8 cellular contexts compared by ENCODE assay signal in the genomic region with DNA sequence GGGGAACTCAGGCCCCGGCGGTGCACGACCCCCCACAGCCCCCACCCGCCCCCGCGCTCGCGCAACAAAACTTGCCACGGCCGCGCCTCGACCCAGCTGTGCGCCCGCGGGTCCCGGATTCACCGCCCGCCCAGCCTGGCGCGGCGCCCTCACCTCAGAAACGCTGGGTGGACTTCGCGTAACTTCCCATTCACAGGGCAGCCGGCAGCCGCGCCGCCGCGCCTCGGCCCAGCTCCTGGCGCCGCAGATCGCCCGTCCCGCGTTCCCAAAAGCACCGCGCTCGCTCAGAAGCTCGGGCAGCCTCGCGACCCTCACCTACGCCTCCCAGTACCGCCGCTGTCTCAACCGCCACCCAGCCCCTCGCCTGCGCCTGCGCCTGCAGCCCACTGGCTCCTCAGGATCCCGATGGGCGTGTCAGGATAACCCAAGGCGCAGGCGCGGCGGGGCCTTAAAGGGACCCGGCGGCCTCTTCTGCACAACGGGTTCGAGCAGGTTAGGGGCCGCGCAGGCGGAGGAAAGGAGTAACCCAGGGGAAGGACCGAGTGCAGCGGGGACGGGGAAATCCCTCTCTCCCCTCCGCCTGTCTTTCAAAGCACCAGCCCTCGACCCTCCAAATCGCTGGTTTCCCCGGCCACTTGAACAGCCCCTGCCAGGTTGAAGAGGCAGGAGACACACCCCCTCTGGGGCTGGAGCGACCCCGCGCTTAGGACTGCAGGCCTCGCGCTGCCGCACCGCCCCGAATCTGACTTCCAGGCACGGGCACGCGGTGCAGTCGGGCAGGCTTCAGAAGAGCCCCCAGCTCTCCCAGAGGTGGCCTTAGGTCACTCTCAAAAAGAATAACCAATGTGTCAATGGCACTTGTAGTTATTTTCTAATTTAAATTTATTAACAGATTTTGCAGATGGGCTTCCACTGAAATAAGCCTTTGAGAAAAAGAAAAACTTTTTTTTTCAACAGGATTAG. TPM values are rescaled to one million over a fixed set of nuclear protein-coding genes. Genes with fewer than 3 reads are reported as not detected.
DNase-seq lines count a peak whose midpoint lies in the region; ATAC-seq and TF ChIP-seq lines count a peak whose summit lies in the region.

Gene NBPF1, minus strand, starts transcription at position 380 of the 963 bp plus-strand sequence.

- no peaks in the 10 kb centered on the region for H3K79me2 ChIP-seq in KMS-11 (ENCODE audit: insufficient read depth, low read depth)

- H3K9ac ChIP-seq in KMS-11 = peak within 1 kb of the TSS; percentile 25; the same call in 1 of the 2 replicates

- no peaks in the 10 kb centered on the region for H3K9me3 ChIP-seq in Panc1 (ENCODE audit: control insufficient read depth, insufficient read depth, low read depth, low read length)

- POLR2A ChIA-PET in Panc1 (lab: Charles Lee) = no interaction called here

- peak; percentile 86 for ATAC-seq in GM21825 (IDR thresholded peaks at IDR 0.05; ENCODE audit: unreplicated experiment)
- peak; percentile 99 for ATAC-seq in Panc1

- H4K20me1 ChIP-seq in KMS-11 (ENCODE audit: insufficient read depth) = no peaks in the 10 kb centered on the region

- H3K4me1 ChIP-seq in KMS-11 (ENCODE audit: low read depth, poor library complexity, severe bottlenecking) (peaks cover 14% of the 10 kb centered on the region), Panc1 (ENCODE audit: control insufficient read depth, insufficient read depth, low read length) (peaks cover 13% of the 10 kb centered on the region)

- in situ Hi-C loops in Panc1 (cut with HindIII; ENCODE audit: low pct_unique_long_range_greater_than_20kb, low sequenced_read_pairs) = no loop called here

- H3K27me3 ChIP-seq in KMS-11 (ENCODE audit: insufficient read depth, low read depth) (peaks cover 14% of the 10 kb centered on the region; the same call in 1 of the 2 replicates), Panc1 (ENCODE audit: control insufficient read depth, insufficient read depth, low read length) (no peaks in the 10 kb centered on the region)

- H3K4me2 ChIP-seq in KMS-11 = peak within 1 kb of the TSS; percentile 86

- H3K4me3 ChIP-seq in KMS-11 (IDR thresholded peaks at IDR 0.05; ENCODE audit: insufficient read depth, low read depth, low read length) (peak within 1 kb of the TSS; percentile 99), Panc1 (ENCODE audit: low read depth in 2 of 2, low read length in 2 of 2) (peak within 1 kb of the TSS; percentile 58 to 63)

- no peaks in the 10 kb centered on the region for H3K36me3 ChIP-seq in KMS-11 (ENCODE audit: insufficient read depth)
- H3K36me3 ChIP-seq in Panc1 (ENCODE audit: control insufficient read depth, insufficient read depth, low read length) = peaks cover under 1% of the 10 kb centered on the region; the same call in 1 of the 2 replicates

- TF ChIP-seq CTCF in KMS-11 (conservative IDR thresholded peaks at IDR 0.05; ENCODE audit: low read depth, low read length) (no peak), Panc1 (IDR thresholded peaks at IDR 0.05) (no peak)

- DNase-seq in DMS79 (lab: John Stamatoyannopoulos, UW) (peak; percentile 100), Panc1 (ENCODE audit: low read depth, low spot score) (peak; percentile 85), activated T-helper 1 cell treated with Interleukin-2 at 50 U/mL for 16 hours (ENCODE audit: low read depth) (peak; percentile 82), fibroblast of gingiva (ENCODE audit: low read depth) (peak; percentile 95), myocyte (ENCODE audit: low read depth) (peak; percentile 100)
- DNase-seq in stimulated activated CD8-positive, alpha-beta memory T cell treated with anti-CD3 and anti-CD28 coated beads, Interleukin-7, amount 100 ng/mL, for 24 hours (ENCODE audit: low read depth) = peak; percentile 97

- H3K27ac ChIP-seq in KMS-11 (no peak within 1 kb of the TSS), Panc1 (ENCODE audit: low read length) (peak within 1 kb of the TSS; percentile 78)

- no TSS peak for BruUV-seq in Panc1 (replicated peaks; lab: Mats Ljungman, UMichigan)

- intact Hi-C loops in Panc1 (cut with micrococcal nuclease; ENCODE audit: unreplicated experiment) = no loop called here

- H2AFZ ChIP-seq in KMS-11 (ENCODE audit: low read depth) = peak within 1 kb of the TSS; percentile 86

- CTCF ChIA-PET in Panc1 (lab: Charles Lee) = interaction anchor here (0.5 kb wide), 1 partner anchor 264 kb away, joined by 4 read pairs; no protein-coding TSS in a partner anchor

RNA-seq across cellular contexts. Expression of gene NBPF1, which starts in this region (rescaled TPM):
- total RNA-seq in Panc1 (2021; ENCODE audit: unreplicated experiment) = 73.2 TPM
- 26.2 TPM for polyA plus RNA-seq in Panc1 (2012; ENCODE audit: insufficient read length)
- 20.1 and 35.1 TPM in 2 replicates for total RNA-seq in myocyte
- polyA plus RNA-seq in myocyte (2012) = 21.2 TPM
